Comparison of ENCODE assay signal across 13 cellular contexts in the genomic region with DNA sequence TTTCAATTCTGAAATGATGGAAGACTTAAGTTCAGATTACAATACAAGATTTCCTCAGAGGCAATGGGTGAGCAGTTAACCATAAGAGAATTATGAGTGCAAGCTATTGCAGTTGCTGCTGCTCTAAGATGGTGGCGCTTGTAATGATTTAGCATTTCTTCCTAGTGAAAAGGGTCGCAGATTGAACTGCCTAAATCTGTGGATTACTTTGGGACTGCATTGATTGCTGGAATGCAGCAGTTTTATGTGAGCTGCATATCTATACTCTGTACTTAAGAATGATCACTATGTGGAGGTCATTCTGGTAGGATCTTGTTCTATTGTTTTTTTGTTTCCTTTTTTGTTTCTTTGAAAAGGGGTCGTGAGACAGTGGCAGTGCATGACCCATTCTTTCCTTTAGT. TPM values are rescaled to one million over a fixed set of nuclear protein-coding genes. Genes with fewer than 3 reads are reported as not detected.
A peak's percentile ranks its signal among the peaks of the same experiment; 100 is the strongest.
DNase-seq lines count a peak whose midpoint lies in the region; ATAC-seq, FAIRE-seq and TF ChIP-seq lines count a peak whose summit lies in the region.
"Had no signal": no experiment of that assay in that cellular context is flagged by ENCODE, and none has a peak within 500 bp of the region (broad histone marks: within the 10 kb centered on the region; RNA-seq: fewer than 3 reads in every experiment).

No MANE protein-coding gene starts in this region.

- no peak overlapping the region for H2BK120ac ChIP-seq in H1 (replicated peaks; ENCODE audit: low read depth, low read length)

- H3K9ac ChIP-seq in Loucy (ENCODE audit: low read depth, low read length, poor library complexity, severe bottlenecking) (peak overlapping the region; percentile 37), H1 (replicated peaks in 1 of 4; ENCODE audit: extremely low read depth in 1 of 4, low read depth in 3 of 4, low read length in 3 of 4) (no peak overlapping the region), neural cell (ENCODE audit: low read length) (no peak overlapping the region)

- H3K9me3 ChIP-seq in Loucy (ENCODE audit: insufficient read depth, low read depth, low read length) (no peaks in the 10 kb centered on the region), H1 (ENCODE audit: insufficient read depth in 2 of 2, low read depth in 1 of 2, low read length in 1 of 2) (no peaks in the 10 kb centered on the region), neural cell (ENCODE audit: low read length) (no peaks in the 10 kb centered on the region), WERI-Rb-1 (ENCODE audit: severe bottlenecking) (no peaks in the 10 kb centered on the region)
- H3K9me3 ChIP-seq: Peyer's patch had no signal

- H3K36me3 ChIP-seq in Loucy (ENCODE audit: insufficient read depth, low read length) (peaks cover 9% of the 10 kb centered on the region), H1 (ENCODE audit: control insufficient read depth in 2 of 4, insufficient read depth in 4 of 4, low read length in 3 of 4) (peaks cover 0 to 8% (median 0%) of the 10 kb centered on the region in 4 experiments; a peak in 1 of 8 replicates), neural cell (ENCODE audit: insufficient read depth, low read length) (no peaks in the 10 kb centered on the region), WERI-Rb-1 (peaks cover 24% of the 10 kb centered on the region)

- CTCF ChIA-PET in H1 (lab: Charles Lee; ENCODE audit: partially characterized antibody), result no interaction called here

- no peak overlapping the region for H2BK5ac ChIP-seq in H1 (ENCODE audit: low read depth, low read length)

- H3K23ac ChIP-seq in H1 (ENCODE audit: insufficient read length), result no peak overlapping the region

- no peak overlapping the region; the same call in 1 of the 2 replicates for H2AK5ac ChIP-seq in H1 (ENCODE audit: low read depth, low read length)

- H3K4me2 ChIP-seq in Loucy (ENCODE audit: low read depth, low read length, poor library complexity, severe bottlenecking), result peak overlapping the region; percentile 77
- peak overlapping the region; percentile 35 to 72 for H3K4me2 ChIP-seq in H1 (ENCODE audit: insufficient read depth in 1 of 2, low read depth in 2 of 2, low read length in 2 of 2)
- H3K4me2 ChIP-seq in neural cell (ENCODE audit: low read length), result no peak overlapping the region

- no peak for TF ChIP-seq POLR2A in H1 (IDR thresholded peaks at IDR 0.05; ENCODE audit: control extremely low read depth in 1 of 2, low read depth in 2 of 2, low read length in 2 of 2)

- H3K9me2 ChIP-seq in Loucy (replicated peaks; ENCODE audit: low read depth, low read length) (no peaks in the 10 kb centered on the region), neural cell (ENCODE audit: insufficient read depth, low read length) (no peaks in the 10 kb centered on the region)

- TF ChIP-seq CTCF in Loucy (conservative IDR thresholded peaks at IDR 0.05; ENCODE audit: low read length) (0 out of 2 replicates have a peak, but pooled peaks have one; percentile 10), H1 (IDR thresholded peaks at IDR 0.05; ENCODE audit: control extremely low read depth in 1 of 3, insufficient read depth in 1 of 3, low read depth in 1 of 3, low read length in 3 of 3) (no peak), neural cell (IDR thresholded peaks at IDR 0.05; ENCODE audit: poor library complexity, severe bottlenecking) (no peak), WERI-Rb-1 (IDR thresholded peaks at IDR 0.05; ENCODE audit: low read depth, low read length) (no peak)

- H2BK12ac ChIP-seq in H1 (ENCODE audit: low read depth, low read length), result no peak overlapping the region; the same call in 1 of the 2 replicates

- H2BK20ac ChIP-seq in H1 (ENCODE audit: low read length), result no peak overlapping the region

- peak overlapping the region; percentile 58 for H3K4ac ChIP-seq in H1 (replicated peaks; ENCODE audit: insufficient read length, low read depth, low read length)

- POLR2A ChIA-PET in H1 (lab: Charles Lee; ENCODE audit: partially characterized antibody), result interaction anchor here (0.6 to 6.3 kb wide), 6 partner anchors 9 to 23 kb away, joined by 3 to 65 read pairs (median 6); no protein-coding TSS in a partner anchor

- H3F3A ChIP-seq in Loucy (ENCODE audit: low read depth) (no peaks in the 10 kb centered on the region), neural cell (ENCODE audit: insufficient read depth, low read length, poor library complexity, severe bottlenecking) (no peaks in the 10 kb centered on the region)

- no peak overlapping the region for H3K18ac ChIP-seq in H1 (ENCODE audit: extremely low read depth, low read length)

- TF ChIP-seq EP300 in H1 (IDR thresholded peaks at IDR 0.05; ENCODE audit: borderline replicate concordance in 1 of 2, low read depth in 2 of 2, low read length in 2 of 2), result no peak
- TF ChIP-seq EP300 in neural cell (conservative IDR thresholded peaks at IDR 0.05; ENCODE audit: poor library complexity, severe bottlenecking), result no peak

- peak; percentile 28 for DNase-seq in EH (ENCODE audit: low read depth)
- no peak for DNase-seq in H1 (ENCODE audit: low read depth in 1 of 2, low spot score in 2 of 2)
- no peak for DNase-seq in cardiac septum (ENCODE audit: low spot score)
- no peak for DNase-seq in left ventricle myocardium superior
- DNase-seq in WERI-Rb-1, result no peak
- DNase-seq in stimulated activated CD4-positive, alpha-beta T cell treated with anti-CD3 and anti-CD28 coated beads, Interleukin-2, amount 100 ng/mL, for 48 hours, result no peak
- DNase-seq: cortex of kidney, midbrain, NCI-H2171 treated with DMSO at 0.1 percent for 48 hours, Peyer's patch, small intestine had no signal

- peaks cover 45% of the 10 kb centered on the region for H3K4me1 ChIP-seq in Loucy (ENCODE audit: insufficient read depth, low read length, poor library complexity, severe bottlenecking)
- H3K4me1 ChIP-seq in H1 (replicated peaks in 1 of 4; ENCODE audit: control insufficient read depth in 3 of 4, insufficient read depth in 4 of 4, low read length in 3 of 4), result peaks cover 2 to 6% (median 4%) of the 10 kb centered on the region in 4 experiments

- no peak overlapping the region for H3K56ac ChIP-seq in H1 (replicated peaks; ENCODE audit: insufficient read length, low read depth, low read length)

- no peak overlapping the region for H4K91ac ChIP-seq in H1 (replicated peaks; ENCODE audit: insufficient read length, low read length)

- peaks cover 2% of the 10 kb centered on the region; the same call in 1 of the 2 replicates for H3K23me2 ChIP-seq in H1 (ENCODE audit: low read depth, low read length)

- H4K5ac ChIP-seq in H1 (ENCODE audit: insufficient read length, low read depth, low read length), result no peak overlapping the region

- peak overlapping the region; percentile 6; the same call in 1 of the 2 replicates for H2BK15ac ChIP-seq in H1 (ENCODE audit: low read length)

- no peak for ATAC-seq in left ventricle myocardium superior

- intact Hi-C loops in cardiac septum (cut with DNase I), result no loop called here
- intact Hi-C loops in left ventricle myocardium superior (cut with micrococcal nuclease), result loop anchor here (10.0 kb wide), 1 partner anchor 66 kb away; no protein-coding TSS in a partner anchor

- H2AFZ ChIP-seq in Loucy (ENCODE audit: low read length), result no peak overlapping the region
- H2AFZ ChIP-seq in H1 (ENCODE audit: low read length), result no peak overlapping the region
- no peak overlapping the region for H2AFZ ChIP-seq in neural cell (ENCODE audit: low read depth, low read length)

- peak; percentile 74 for FAIRE-seq in H1 (lab: Jason Lieb, UNC)
- FAIRE-seq: small intestine had no signal

- H3K79me2 ChIP-seq in Loucy (ENCODE audit: insufficient read depth, low read length) (peaks cover 99% of the 10 kb centered on the region), H1 (ENCODE audit: control insufficient read depth in 1 of 2, insufficient read depth in 2 of 2, low read length in 2 of 2) (peaks cover 62 to 95% of the 10 kb centered on the region in 2 experiments), neural cell (replicated peaks; ENCODE audit: insufficient read depth, low read length) (peaks cover 84% of the 10 kb centered on the region)

- H3K27me3 ChIP-seq in Loucy (ENCODE audit: insufficient read depth, low read length, poor library complexity, severe bottlenecking), result no peaks in the 10 kb centered on the region
- no peaks in the 10 kb centered on the region for H3K27me3 ChIP-seq in H1 (replicated peaks in 1 of 4; ENCODE audit: control insufficient read depth in 3 of 4, extremely low read depth in 1 of 4, insufficient read depth in 3 of 4, low read length in 3 of 4)
- H3K27me3 ChIP-seq in neural cell (ENCODE audit: insufficient read depth, low read depth, low read length), result no peaks in the 10 kb centered on the region
- no peaks in the 10 kb centered on the region for H3K27me3 ChIP-seq in WERI-Rb-1 (ENCODE audit: insufficient read depth, low read depth, severe bottlenecking)
- H3K27me3 ChIP-seq: Peyer's patch had no signal

- H3K27ac ChIP-seq in H1 (ENCODE audit: low read depth, low read length) (no peak overlapping the region), neural cell (ENCODE audit: low read length) (no peak overlapping the region), WERI-Rb-1 (no peak overlapping the region)
- H3K27ac ChIP-seq: Peyer's patch had no signal

- H4K8ac ChIP-seq in H1 (ENCODE audit: extremely low read depth, insufficient read depth, low read length), result no peak overlapping the region

- H4K20me1 ChIP-seq in Loucy (ENCODE audit: insufficient read depth, low read length, poor library complexity, severe bottlenecking), result peaks cover 93% of the 10 kb centered on the region
- H4K20me1 ChIP-seq in H1 (replicated peaks in 1 of 2; ENCODE audit: control insufficient read depth in 1 of 2, insufficient read depth in 2 of 2, low read length in 2 of 2), result peaks cover 12 to 16% of the 10 kb centered on the region in 2 experiments
- peaks cover 45% of the 10 kb centered on the region for H4K20me1 ChIP-seq in neural cell (ENCODE audit: insufficient read depth)

- no peak overlapping the region for H3K14ac ChIP-seq in H1 (ENCODE audit: insufficient read length)

- H3K79me1 ChIP-seq in H1 (ENCODE audit: low read depth, low read length), result peaks cover 2% of the 10 kb centered on the region; the same call in 1 of the 2 replicates

- WGBS in H1 (ENCODE audit: extremely low coverage in 1 of 2, insufficient coverage in 1 of 2, insufficient read length in 1 of 2, insufficient replicate concordance in 2 of 2, low coverage in 1 of 2, low lambda C conversion rate in 2 of 2, missing lambda C conversion rate in 1 of 2), 2 experiments, result 49% methylated on average over 3 of the region's 3 CpGs; no CpG with 5 or more reads in 1 of the 2 experiments

- no peak for TF ChIP-seq RAD21 in H1 (IDR thresholded peaks at IDR 0.05 in 1 of 2, conservative IDR thresholded peaks at IDR 0.05 in 1 of 2; ENCODE audit: low read depth in 2 of 2, low read length in 2 of 2)
- TF ChIP-seq RAD21 in neural cell (conservative IDR thresholded peaks at IDR 0.05), result no peak

- peak overlapping the region; percentile 84 for H3K4me3 ChIP-seq in Loucy (ENCODE audit: low read length, poor library complexity, severe bottlenecking)
- H3K4me3 ChIP-seq in H1 (ENCODE audit: extremely low read depth in 1 of 4, insufficient read depth in 2 of 4, low read depth in 3 of 4, low read length in 4 of 4), result peak overlapping the region in 1 of 4 experiments; percentile 10; a peak in 2 of 8 replicates
- peak overlapping the region; percentile 26 for H3K4me3 ChIP-seq in neural cell (ENCODE audit: low read length)
- H3K4me3 ChIP-seq in WERI-Rb-1 (ENCODE audit: low read depth, low read length), result no peak overlapping the region
- H3K4me3 ChIP-seq: Peyer's patch had no signal

RNA-seq across cellular contexts. Expression of gene SCAF8, which starts 5.3 kb away (rescaled TPM):
- total RNA-seq in H1 (2021; fragmentation: NEBNext Ultra II Directional; extraction: Animal tissue kit (Norgen Biotek cat#: 25700)), result 45.5 and 46.3 TPM in 2 replicates
- polyA plus RNA-seq in H1 (2011; rRNA removed), result 16.0 and 20.3 TPM in 2 replicates
- polyA plus RNA-seq in H1 (2011; cell fraction: cytosol; rRNA removed), result 18.4 TPM
- polyA plus RNA-seq in H1 (2011; cell fraction: nucleus; rRNA removed), result 26.4 TPM
- 20.9 to 25.5 TPM (median 23.8 TPM) in 4 replicates for polyA plus RNA-seq in H1 (2012, experiment 1 of 2)
- 1.9 TPM for polyA plus RNA-seq in H1 (2012, experiment 2 of 2)
- polyA plus RNA-seq in H1 (2013, experiment 1 of 2), result 27.6 TPM
- polyA plus RNA-seq in H1 (2013, experiment 2 of 2), result 24.7 TPM
- 40.5 and 45.4 TPM in 2 replicates for polyA minus RNA-seq in H1 (2011; rRNA and poly(A)+ RNA removed)
- polyA minus RNA-seq in H1 (2011; cell fraction: cytosol; rRNA and poly(A)+ RNA removed), result 27.2 TPM
- 63.6 TPM for polyA minus RNA-seq in H1 (2011; cell fraction: nucleus; rRNA and poly(A)+ RNA removed)
- 34.1 and 38.2 TPM in 2 replicates for polyA plus RNA-seq in neural cell
- 128 and 144 TPM in 2 replicates for polyA minus RNA-seq in neural cell
- 62.7 TPM for total RNA-seq in cardiac septum
- total RNA-seq in left ventricle myocardium superior, result 52.8 TPM
